In the genomic region with DNA sequence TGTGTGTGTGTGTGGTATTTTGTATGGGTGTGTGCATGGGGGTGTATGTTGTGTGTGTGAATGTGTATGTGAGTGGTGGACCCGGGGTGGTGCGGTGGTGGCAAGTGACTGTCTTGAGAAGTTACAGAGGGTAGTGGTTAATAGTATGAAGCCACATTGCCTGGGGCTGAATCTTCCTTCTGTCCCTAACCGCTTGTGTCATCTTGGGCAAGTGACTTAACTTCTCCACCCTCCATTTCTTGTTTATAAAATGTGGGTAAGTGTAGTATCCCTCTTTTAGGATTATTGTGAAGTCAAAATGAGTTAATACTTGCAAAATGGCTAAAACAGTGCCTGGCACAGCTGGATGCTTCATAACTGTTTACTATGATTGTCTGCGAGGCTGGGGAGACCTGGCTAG, we compare ENCODE assay signal across 34 cellular contexts.
"Had no signal": no experiment of that assay in that cellular context is flagged by ENCODE, and none has a peak within 500 bp of the region (broad histone marks: within the 10 kb centered on the region; RNA-seq: fewer than 3 reads in every experiment).

No MANE protein-coding gene starts in this region.

- H3K4me1 ChIP-seq: ascending aorta had no signal

- H3K4me1 Mint-ChIP-seq: activated B cell treated with CpG ODN at 0.5 μM for 24 hours; activated CD4-positive, alpha-beta T cell treated with anti-CD3 and anti-CD28 coated beads, Interleukin-2, amount 10 ng/mL, durations not matched to agents 24 days and 14 days; activated naive CD4-positive, alpha-beta T cell treated with anti-CD3 and anti-CD28 coated beads, Interleukin-2, amount 10 ng/mL, durations not matched to agents 7 days and 5 days; activated naive CD4-positive, alpha-beta T cell treated with anti-CD3 and anti-CD28 coated beads, Interleukin-2, amount 50 U/mL, for 24 hours; activated naive CD8-positive, alpha-beta T cell treated with anti-CD3 and anti-CD28 coated beads, Interleukin-2, amount 10 ng/mL, durations not matched to agents 7 days and 5 days; central memory CD8-positive, alpha-beta T cell had no signal

- H3K27ac ChIP-seq: ascending aorta, cardiac muscle cell, VCaP had no signal

- H3K36me3 ChIP-seq: ascending aorta, cardiac muscle cell had no signal

- H3K27me3 Mint-ChIP-seq: activated CD4-positive, alpha-beta T cell treated with anti-CD3 and anti-CD28 coated beads, Interleukin-2, amount 10 ng/mL, durations not matched to agents 24 days and 14 days; central memory CD8-positive, alpha-beta T cell had no signal

- H3K27ac Mint-ChIP-seq: activated B cell treated with CpG ODN at 0.5 μM for 24 hours; activated CD4-positive, alpha-beta memory T cell treated with anti-CD3 and anti-CD28 coated beads for 36 hours; activated CD4-positive, alpha-beta T cell treated with anti-CD3 and anti-CD28 coated beads, Interleukin-2, amount 10 ng/mL, durations not matched to agents 24 days and 14 days; activated CD8-positive, alpha-beta T cell treated with anti-CD3 and anti-CD28 coated beads for 36 hours; activated naive CD4-positive, alpha-beta T cell treated with anti-CD3 and anti-CD28 coated beads, Interleukin-2, amount 10 ng/mL, durations not matched to agents 7 days and 5 days; activated naive CD4-positive, alpha-beta T cell treated with anti-CD3 and anti-CD28 coated beads, Interleukin-2, amount 50 U/mL, for 24 hours; activated naive CD8-positive, alpha-beta T cell; activated naive CD8-positive, alpha-beta T cell treated with anti-CD3 and anti-CD28 coated beads, Interleukin-2, amount 10 ng/mL, durations not matched to agents 7 days and 5 days; activated naive CD8-positive, alpha-beta T cell treated with anti-CD3 and anti-CD28 coated beads, Interleukin-2, amount 50 U/mL, for 24 hours; activated T-cell treated with anti-CD3 and anti-CD28 coated beads, Interleukin-2, amount 50 U/mL, for 24 hours; activated T-helper 2 cell treated with anti-CD3 and anti-CD28 coated beads, Interferon-gamma antibody, Interleukin-2, Interleukin-4, amounts not matched to agents 10 μg/mL and 5 μg/mL and 100 μg/mL, durations not matched to agents 14 hours and 24 hours and 36 hours; T-helper 1 cell treated with Interleukin-12 subunit alpha and Interleukin-12 subunit beta and Interleukin-4 antibody, amounts not matched to agents 30 μg/mL and 1 μg/mL, for 36 hours; T-helper 2 cell treated with Interferon-gamma antibody and Interleukin-4, amounts not matched to agents 5 μg/mL and 100 μg/mL, for 36 hours had no signal

- H3K27me3 ChIP-seq: ascending aorta, cardiac muscle cell had no signal

- H3K4me3 Mint-ChIP-seq: activated B cell treated with CpG ODN at 0.5 μM for 24 hours; activated CD4-positive, alpha-beta memory T cell treated with anti-CD3 and anti-CD28 coated beads for 36 hours; activated CD4-positive, alpha-beta T cell treated with anti-CD3 and anti-CD28 coated beads, Interleukin-2, amount 10 ng/mL, durations not matched to agents 24 days and 14 days; activated CD8-positive, alpha-beta T cell treated with anti-CD3 and anti-CD28 coated beads for 36 hours; activated naive CD4-positive, alpha-beta T cell treated with anti-CD3 and anti-CD28 coated beads, Interleukin-2, amount 10 ng/mL, durations not matched to agents 7 days and 5 days; activated naive CD4-positive, alpha-beta T cell treated with anti-CD3 and anti-CD28 coated beads, Interleukin-2, amount 50 U/mL, for 24 hours; activated naive CD8-positive, alpha-beta T cell; activated naive CD8-positive, alpha-beta T cell treated with anti-CD3 and anti-CD28 coated beads, Interleukin-2, amount 10 ng/mL, durations not matched to agents 7 days and 5 days; activated naive CD8-positive, alpha-beta T cell treated with anti-CD3 and anti-CD28 coated beads, Interleukin-2, amount 50 U/mL, for 24 hours; activated T-cell treated with anti-CD3 and anti-CD28 coated beads, Interleukin-2, amount 50 U/mL, for 24 hours; brain; central memory CD8-positive, alpha-beta T cell; T-helper 1 cell treated with Interleukin-12 subunit alpha and Interleukin-12 subunit beta and Interleukin-4 antibody, amounts not matched to agents 30 μg/mL and 1 μg/mL, for 36 hours; T-helper 2 cell treated with Interferon-gamma antibody and Interleukin-4, amounts not matched to agents 5 μg/mL and 100 μg/mL, for 36 hours had no signal

- DNase-seq: activated B cell treated with CpG ODN at 0.5 μM for 24 hours; activated CD4-positive, alpha-beta memory T cell treated with anti-CD3 and anti-CD28 coated beads for 36 hours; activated CD4-positive, alpha-beta T cell treated with anti-CD3 and anti-CD28 coated beads for 4 hours; activated CD4-positive, alpha-beta T cell treated with anti-CD3 and anti-CD28 coated beads, Interleukin-2, amount 10 ng/mL, durations not matched to agents 24 days and 14 days; activated CD4-positive, alpha-beta T cell treated with anti-CD3 and anti-CD28 coated beads, Interleukin-2, amount 50 U/mL, for 1 hour; activated CD4-positive, alpha-beta T cell treated with anti-CD3 and anti-CD28 coated beads, Interleukin-2, amount 50 U/mL, for 4 hours; activated CD4-positive, CD25-positive, alpha-beta regulatory T cell treated with anti-CD3 and anti-CD28 coated beads, Interleukin-2, amount 50 U/mL, for 72 hours; activated CD8-positive, alpha-beta T cell treated with anti-CD3 and anti-CD28 coated beads for 36 hours; activated effector memory CD4-positive, alpha-beta T cell treated with Interleukin-2 at 50 U/mL for 16 hours; activated gamma-delta T cell; activated naive CD4-positive, alpha-beta T cell treated with anti-CD3 and anti-CD28 coated beads, Interleukin-2, amount 10 ng/mL, durations not matched to agents 7 days and 5 days; activated naive CD4-positive, alpha-beta T cell treated with Interleukin-2 at 50 U/mL for 16 hours; activated naive CD8-positive, alpha-beta T cell treated with anti-CD3 and anti-CD28 coated beads, Interleukin-2, amount 10 ng/mL, durations not matched to agents 7 days and 5 days; activated naive CD8-positive, alpha-beta T cell treated with anti-CD3 and anti-CD28 coated beads, Interleukin-2, amount 50 U/mL, for 24 hours; activated T-cell treated with anti-CD3 and anti-CD28 coated beads, Interleukin-2, amount 50 U/mL, for 24 hours; activated T-cell treated with anti-CD3 and anti-CD28 coated beads, Interleukin-2, amount 50 U/mL, for 48 hours; amygdala; anterior cingulate cortex; caudate nucleus; cerebellar nuclear complex; SW 1271; T-helper 1 cell; T-helper 2 cell; T-helper 9 cell had no signal

- H3K4me3 ChIP-seq: ascending aorta, cardiac muscle cell had no signal

- H3K36me3 Mint-ChIP-seq: activated CD4-positive, alpha-beta memory T cell treated with anti-CD3 and anti-CD28 coated beads for 36 hours; activated naive CD4-positive, alpha-beta T cell treated with anti-CD3 and anti-CD28 coated beads, Interleukin-2, amount 10 ng/mL, durations not matched to agents 7 days and 5 days; activated naive CD4-positive, alpha-beta T cell treated with anti-CD3 and anti-CD28 coated beads, Interleukin-2, amount 50 U/mL, for 24 hours; activated naive CD8-positive, alpha-beta T cell; activated naive CD8-positive, alpha-beta T cell treated with anti-CD3 and anti-CD28 coated beads, Interleukin-2, amount 10 ng/mL, durations not matched to agents 7 days and 5 days had no signal

- H3K9me3 Mint-ChIP-seq: activated B cell treated with CpG ODN at 0.5 μM for 24 hours; activated CD4-positive, alpha-beta memory T cell treated with anti-CD3 and anti-CD28 coated beads for 36 hours; activated CD4-positive, alpha-beta T cell treated with anti-CD3 and anti-CD28 coated beads, Interleukin-2, amount 10 ng/mL, durations not matched to agents 24 days and 14 days; activated CD8-positive, alpha-beta T cell treated with anti-CD3 and anti-CD28 coated beads for 36 hours; activated naive CD4-positive, alpha-beta T cell treated with anti-CD3 and anti-CD28 coated beads, Interleukin-2, amount 10 ng/mL, durations not matched to agents 7 days and 5 days; activated naive CD4-positive, alpha-beta T cell treated with anti-CD3 and anti-CD28 coated beads, Interleukin-2, amount 50 U/mL, for 24 hours; activated naive CD8-positive, alpha-beta T cell treated with anti-CD3 and anti-CD28 coated beads, Interleukin-2, amount 10 ng/mL, durations not matched to agents 7 days and 5 days; activated naive CD8-positive, alpha-beta T cell treated with anti-CD3 and anti-CD28 coated beads, Interleukin-2, amount 50 U/mL, for 24 hours; activated T-cell treated with anti-CD3 and anti-CD28 coated beads, Interleukin-2, amount 50 U/mL, for 24 hours; activated T-helper 2 cell treated with anti-CD3 and anti-CD28 coated beads, Interferon-gamma antibody, Interleukin-2, Interleukin-4, amounts not matched to agents 10 μg/mL and 5 μg/mL and 100 μg/mL, durations not matched to agents 14 hours and 24 hours and 36 hours; T-helper 1 cell treated with Interleukin-12 subunit alpha and Interleukin-12 subunit beta and Interleukin-4 antibody, amounts not matched to agents 30 μg/mL and 1 μg/mL, for 36 hours; T-helper 2 cell treated with Interferon-gamma antibody and Interleukin-4, amounts not matched to agents 5 μg/mL and 100 μg/mL, for 36 hours had no signal

- ATAC-seq: activated CD8-positive, alpha-beta T cell treated with anti-CD3 and anti-CD28 coated beads for 36 hours; activated naive CD8-positive, alpha-beta T cell treated with anti-CD3 and anti-CD28 coated beads, Interleukin-2, amount 50 U/mL, for 24 hours had no signal

- H3K9me3 ChIP-seq: ascending aorta had no signal
